Comparison of ENCODE assay signal across 34 cellular contexts in genomic region chr7:72317335-72317734, GRCh38.
"Had no signal": no experiment of that assay in that cellular context is flagged by ENCODE, and none has a peak within 500 bp of the region (broad histone marks: within the 10 kb centered on the region; RNA-seq: fewer than 3 reads in every experiment).

No MANE protein-coding gene starts in this region.

- H3K36me3 Mint-ChIP-seq: activated CD4-positive, alpha-beta memory T cell treated with anti-CD3 and anti-CD28 coated beads for 36 hours; activated naive CD4-positive, alpha-beta T cell treated with anti-CD3 and anti-CD28 coated beads, Interleukin-2, amount 50 U/mL, for 72 hours; activated naive CD8-positive, alpha-beta T cell treated with anti-CD3 and anti-CD28 coated beads for 36 hours had no signal

- H3K27me3 ChIP-seq: adrenal gland, body of pancreas, brain microvascular endothelial cell, breast epithelium had no signal

- DNase-seq: activated B cell treated with CpG ODN at 0.5 μM for 24 hours; activated CD4-positive, alpha-beta memory T cell treated with anti-CD3 and anti-CD28 coated beads for 36 hours; activated CD4-positive, alpha-beta T cell treated with anti-CD3 and anti-CD28 coated beads for 4 hours; activated CD4-positive, alpha-beta T cell treated with anti-CD3 and anti-CD28 coated beads, Interleukin-2, amount 10 ng/mL, durations not matched to agents 24 days and 14 days; activated CD4-positive, alpha-beta T cell treated with anti-CD3 and anti-CD28 coated beads, Interleukin-2, amount 50 U/mL, for 1 hour; activated CD4-positive, alpha-beta T cell treated with anti-CD3 and anti-CD28 coated beads, Interleukin-2, amount 50 U/mL, for 4 hours; activated CD4-positive, CD25-positive, alpha-beta regulatory T cell treated with anti-CD3 and anti-CD28 coated beads, Interleukin-2, amount 50 U/mL, for 72 hours; activated CD8-positive, alpha-beta memory T cell treated with anti-CD3 and anti-CD28 coated beads, Interleukin-2, amount 50 U/mL, for 4 hours; activated CD8-positive, alpha-beta T cell treated with anti-CD3 and anti-CD28 coated beads for 36 hours; activated effector memory CD4-positive, alpha-beta T cell treated with anti-CD3 and anti-CD28 coated beads, Interleukin-2, amount 50 U/mL, for 16 hours; activated gamma-delta T cell treated with Interleukin-2 at 50 U/mL for 16 hours; activated naive CD4-positive, alpha-beta T cell; activated naive CD4-positive, alpha-beta T cell treated with anti-CD3 and anti-CD28 coated beads for 36 hours; activated naive CD4-positive, alpha-beta T cell treated with anti-CD3 and anti-CD28 coated beads, Interleukin-2, amount 50 U/mL, for 16 hours; activated naive CD8-positive, alpha-beta T cell treated with anti-CD3 and anti-CD28 coated beads for 36 hours; activated T-cell treated with anti-CD3 and anti-CD28 coated beads for 4 hours; activated T-cell treated with anti-CD3 and anti-CD28 coated beads, Interleukin-2, amount 50 U/mL, for 1 hour; activated T-cell treated with anti-CD3 and anti-CD28 coated beads, Interleukin-2, amount 50 U/mL, for 4 hours; activated T-cell treated with anti-CD3 and anti-CD28 coated beads, Interleukin-2, amount 50 U/mL, for 72 hours; adrenal gland; amniotic stem cell; aorta; body of pancreas; brain microvascular endothelial cell; central memory CD4-positive, alpha-beta T cell; T-helper 2 cell; T-helper 9 cell had no signal

- H3K4me3 ChIP-seq: adrenal gland, body of pancreas, breast epithelium had no signal

- H3K4me3 Mint-ChIP-seq: activated B cell treated with CpG ODN at 0.5 μM for 24 hours; activated CD4-positive, alpha-beta memory T cell treated with anti-CD3 and anti-CD28 coated beads for 36 hours; activated CD4-positive, alpha-beta T cell treated with anti-CD3 and anti-CD28 coated beads, Interleukin-2, amount 10 ng/mL, durations not matched to agents 24 days and 14 days; activated CD8-positive, alpha-beta T cell treated with anti-CD3 and anti-CD28 coated beads for 36 hours; activated naive CD4-positive, alpha-beta T cell treated with anti-CD3 and anti-CD28 coated beads for 36 hours; activated naive CD8-positive, alpha-beta T cell treated with anti-CD3 and anti-CD28 coated beads for 36 hours; activated T-cell treated with anti-CD3 and anti-CD28 coated beads, Interleukin-2, amount 50 U/mL, for 4 hours; activated T-cell treated with anti-CD3 and anti-CD28 coated beads, Interleukin-2, amount 50 U/mL, for 72 hours; activated T-helper 1 cell treated with anti-CD3 and anti-CD28 coated beads, Interleukin-12 subunit alpha, Interleukin-12 subunit beta, Interleukin-2, Interleukin-4 antibody, amounts not matched to agents 30 ng/mL and 10 ng/mL and 1 ng/mL, durations not matched to agents 14 hours and 24 hours and 36 hours; activated T-helper 17 cell treated with anti-CD3 and anti-CD28 coated beads, Interleukin-2, amount 50 U/mL, for 72 hours; T-helper 1 cell treated with Interleukin-12 subunit alpha and Interleukin-12 subunit beta and Interleukin-4 antibody, amounts not matched to agents 30 μg/mL and 1 μg/mL, for 36 hours; T-helper 2 cell treated with Interferon-gamma antibody and Interleukin-4, amounts not matched to agents 5 μg/mL and 100 μg/mL, for 36 hours had no signal

- H3K4me1 Mint-ChIP-seq: activated B cell treated with CpG ODN at 0.5 μM for 24 hours; activated CD4-positive, alpha-beta T cell treated with anti-CD3 and anti-CD28 coated beads, Interleukin-2, amount 10 ng/mL, durations not matched to agents 24 days and 14 days; activated naive CD8-positive, alpha-beta T cell treated with anti-CD3 and anti-CD28 coated beads for 36 hours; activated T-helper 17 cell treated with anti-CD3 and anti-CD28 coated beads, Interleukin-2, amount 50 U/mL, for 72 hours had no signal

- H3K27me3 Mint-ChIP-seq: activated B cell treated with CpG ODN at 0.5 μM for 24 hours; activated CD4-positive, alpha-beta memory T cell treated with anti-CD3 and anti-CD28 coated beads for 36 hours; activated CD4-positive, alpha-beta T cell treated with anti-CD3 and anti-CD28 coated beads, Interleukin-2, amount 10 ng/mL, durations not matched to agents 24 days and 14 days; activated CD8-positive, alpha-beta T cell treated with anti-CD3 and anti-CD28 coated beads for 36 hours; activated naive CD8-positive, alpha-beta T cell treated with anti-CD3 and anti-CD28 coated beads for 36 hours; activated T-helper 17 cell treated with anti-CD3 and anti-CD28 coated beads, Interleukin-2, amount 50 U/mL, for 72 hours had no signal

- H3K27ac Mint-ChIP-seq: activated B cell treated with CpG ODN at 0.5 μM for 24 hours; activated CD4-positive, alpha-beta memory T cell treated with anti-CD3 and anti-CD28 coated beads for 36 hours; activated CD4-positive, alpha-beta T cell treated with anti-CD3 and anti-CD28 coated beads, Interleukin-2, amount 10 ng/mL, durations not matched to agents 24 days and 14 days; activated CD8-positive, alpha-beta T cell treated with anti-CD3 and anti-CD28 coated beads for 36 hours; activated naive CD4-positive, alpha-beta T cell treated with anti-CD3 and anti-CD28 coated beads for 36 hours; activated naive CD4-positive, alpha-beta T cell treated with anti-CD3 and anti-CD28 coated beads, Interleukin-2, amount 50 U/mL, for 72 hours; activated naive CD8-positive, alpha-beta T cell treated with anti-CD3 and anti-CD28 coated beads for 36 hours; activated T-cell treated with anti-CD3 and anti-CD28 coated beads, Interleukin-2, amount 50 U/mL, for 72 hours; activated T-helper 1 cell treated with anti-CD3 and anti-CD28 coated beads, Interleukin-12 subunit alpha, Interleukin-12 subunit beta, Interleukin-2, Interleukin-4 antibody, amounts not matched to agents 30 ng/mL and 10 ng/mL and 1 ng/mL, durations not matched to agents 14 hours and 24 hours and 36 hours; activated T-helper 17 cell treated with anti-CD3 and anti-CD28 coated beads, Interleukin-2, amount 50 U/mL, for 72 hours; T-helper 1 cell treated with Interleukin-12 subunit alpha and Interleukin-12 subunit beta and Interleukin-4 antibody, amounts not matched to agents 30 μg/mL and 1 μg/mL, for 36 hours; T-helper 2 cell treated with Interferon-gamma antibody and Interleukin-4, amounts not matched to agents 5 μg/mL and 100 μg/mL, for 36 hours had no signal

- H3K27ac ChIP-seq: adrenal gland, body of pancreas, brain microvascular endothelial cell, breast epithelium, VCaP had no signal

- H3K4me1 ChIP-seq: adrenal gland, body of pancreas, breast epithelium had no signal

- H3K9me3 ChIP-seq: adrenal gland, body of pancreas, breast epithelium had no signal

- H3K9me3 Mint-ChIP-seq: activated CD4-positive, alpha-beta T cell treated with anti-CD3 and anti-CD28 coated beads, Interleukin-2, amount 10 ng/mL, durations not matched to agents 24 days and 14 days had no signal

- H3K36me3 ChIP-seq: adrenal gland, brain microvascular endothelial cell, breast epithelium had no signal

- ATAC-seq: activated CD8-positive, alpha-beta T cell treated with anti-CD3 and anti-CD28 coated beads for 36 hours; activated naive CD4-positive, alpha-beta T cell treated with anti-CD3 and anti-CD28 coated beads, Interleukin-2, amount 50 U/mL, for 72 hours; activated T-cell treated with anti-CD3 and anti-CD28 coated beads, Interleukin-2, amount 50 U/mL, for 4 hours; activated T-cell treated with anti-CD3 and anti-CD28 coated beads, Interleukin-2, amount 50 U/mL, for 72 hours; activated T-helper 17 cell treated with anti-CD3 and anti-CD28 coated beads, Interleukin-2, amount 50 U/mL, for 72 hours; body of pancreas had no signal
